10 cellular contexts compared by ENCODE assay signal in genomic region chr3:140186421-140186920, GRCh38.
DNase-seq lines count a peak whose midpoint lies in the region; ATAC-seq and TF ChIP-seq lines count a peak whose summit lies in the region.
"Had no signal": no experiment of that assay in that cellular context is flagged by ENCODE, and none has a peak within 500 bp of the region (broad histone marks: within the 10 kb centered on the region; RNA-seq: fewer than 3 reads in every experiment).

No MANE protein-coding gene starts in this region.

- TF ChIP-seq CTCF in epithelial cell of esophagus (IDR thresholded peaks at IDR 0.05; ENCODE audit: insufficient read depth, low read depth, low read length, missing control alignments): no peak

- peak; percentile 54 for DNase-seq in DMS79 (lab: John Stamatoyannopoulos, UW)
- DNase-seq in NCI-H446 treated with DMSO at 0.1 percent for 48 hours (lab: John Stamatoyannopoulos, UW): peak; percentile 99
- DNase-seq in epithelial cell of esophagus (ENCODE audit: low read depth): peak; percentile 45
- peak; percentile 49 for DNase-seq in non-pigmented ciliary epithelial cell (ENCODE audit: low read depth)
- DNase-seq in NOMO-1 (lab: John Stamatoyannopoulos, UW; ENCODE audit: unreplicated experiment in 2 of 2): no peak
- DNase-seq: GOT3, mesendoderm had no signal

- ATAC-seq in HG03045 (IDR thresholded peaks at IDR 0.05; ENCODE audit: unreplicated experiment) (no peak), GM21576 (IDR thresholded peaks at IDR 0.05; ENCODE audit: unreplicated experiment) (no peak), GM18907 (IDR thresholded peaks at IDR 0.05; ENCODE audit: unreplicated experiment) (no peak)

- no peak overlapping the region for H3K4me3 ChIP-seq in epithelial cell of esophagus (ENCODE audit: low read length)

Comparison
In these comparisons a context has a peak if more than half of its experiments do, and no peak if none do; other contexts are left out.
1. DNase-seq: peak in DMS79 (single experiment), NCI-H446 treated with DMSO at 0.1 percent for 48 hours (single experiment), epithelial cell of esophagus (single experiment) and non-pigmented ciliary epithelial cell (single experiment); none in NOMO-1 (0 of 2).